In genomic region chr1:22030057-22030456, GRCh38 we compare ENCODE assay signal across 18 cellular contexts. TPM values are rescaled to one million over a fixed set of nuclear protein-coding genes. Genes with fewer than 3 reads are reported as not detected.
A peak's percentile ranks its signal among the peaks of the same experiment; 100 is the strongest.
DNase-seq lines count a peak whose midpoint lies in the region; ATAC-seq and TF ChIP-seq lines count a peak whose summit lies in the region.
"Had no signal": no experiment of that assay in that cellular context is flagged by ENCODE, and none has a peak within 500 bp of the region (broad histone marks: within the 10 kb centered on the region; RNA-seq: fewer than 3 reads in every experiment).

No MANE protein-coding gene starts in this region.

- H3K79me1 ChIP-seq in mesendoderm (ENCODE audit: low read length): peaks cover 3% of the 10 kb centered on the region

- peaks cover 32% of the 10 kb centered on the region for H3K4me1 ChIP-seq in CD8-positive, alpha-beta T cell (ENCODE audit: insufficient read depth, low read length)
- H3K4me1 ChIP-seq in mesendoderm (ENCODE audit: control insufficient read depth, low read depth, low read length): no peaks in the 10 kb centered on the region

- H3K4me1 Mint-ChIP-seq in activated naive CD8-positive, alpha-beta T cell (ENCODE audit: low read depth): peaks cover 53% of the 10 kb centered on the region
- peaks cover 57% of the 10 kb centered on the region for H3K4me1 Mint-ChIP-seq in activated naive CD8-positive, alpha-beta T cell treated with anti-CD3 and anti-CD28 coated beads, Interleukin-2, amount 50 U/mL, for 24 hours
- H3K4me1 Mint-ChIP-seq in CD8-positive, alpha-beta T cell (ENCODE audit: low read depth): peaks cover 58% of the 10 kb centered on the region
- peaks cover 44% of the 10 kb centered on the region for H3K4me1 Mint-ChIP-seq in dendritic cell treated with granulocyte-macrophage colony-stimulating factor and Interleukin-4, amounts not matched to agents 40 ng/mL and 50 ng/mL, for 4 days (ENCODE audit: low read depth)
- peaks cover 26% of the 10 kb centered on the region for H3K4me1 Mint-ChIP-seq in stimulated activated effector memory CD8-positive, alpha-beta T cell treated with anti-CD3 and anti-CD28 coated beads, Interleukin-12 subunit alpha, Interleukin-12 subunit beta, amount 100 ng/mL, for 72 hours
- peaks cover 39% of the 10 kb centered on the region for H3K4me1 Mint-ChIP-seq in stimulated activated memory B cell treated with anti-CD40 and anti-IgM and Interleukin-4, amounts not matched to agents 10 μg/mL and 1 μg/mL and 100 μg/mL, for 72 hours

- no peak overlapping the region for H2AK5ac ChIP-seq in mesendoderm (ENCODE audit: low read length)

- H3K18ac ChIP-seq in mesendoderm (ENCODE audit: low read length): no peak overlapping the region

- no peaks in the 10 kb centered on the region for H3K27me3 Mint-ChIP-seq in activated naive CD8-positive, alpha-beta T cell
- no peaks in the 10 kb centered on the region for H3K27me3 Mint-ChIP-seq in activated naive CD8-positive, alpha-beta T cell treated with anti-CD3 and anti-CD28 coated beads, Interleukin-2, amount 50 U/mL, for 24 hours
- no peaks in the 10 kb centered on the region for H3K27me3 Mint-ChIP-seq in CD8-positive, alpha-beta T cell (ENCODE audit: low read depth)
- no peaks in the 10 kb centered on the region for H3K27me3 Mint-ChIP-seq in dendritic cell treated with granulocyte-macrophage colony-stimulating factor and Interleukin-4, amounts not matched to agents 40 ng/mL and 50 ng/mL, for 4 days
- H3K27me3 Mint-ChIP-seq in stimulated activated memory B cell treated with anti-CD40 and anti-IgM and Interleukin-4, amounts not matched to agents 10 μg/mL and 1 μg/mL and 100 μg/mL, for 72 hours: no peaks in the 10 kb centered on the region
- H3K27me3 Mint-ChIP-seq: CD8-positive, alpha-beta memory T cell had no signal

- POLR2A ChIA-PET in CD8-positive, alpha-beta T cell (lab: Charles Lee): interaction anchor here (2.3 kb wide), 1 partner anchor 10 kb away, joined by 8 read pairs; no protein-coding TSS in a partner anchor

- no peak overlapping the region for H3K9ac ChIP-seq in mesendoderm (ENCODE audit: low read length)

- peak overlapping the region; percentile 67 for H3K27ac Mint-ChIP-seq in activated naive CD8-positive, alpha-beta T cell
- no peak overlapping the region for H3K27ac Mint-ChIP-seq in activated naive CD8-positive, alpha-beta T cell treated with anti-CD3 and anti-CD28 coated beads, Interleukin-2, amount 50 U/mL, for 24 hours
- peak overlapping the region; percentile 62 for H3K27ac Mint-ChIP-seq in CD8-positive, alpha-beta T cell
- peak overlapping the region; percentile 92 for H3K27ac Mint-ChIP-seq in dendritic cell treated with granulocyte-macrophage colony-stimulating factor and Interleukin-4, amounts not matched to agents 40 ng/mL and 50 ng/mL, for 4 days
- peak overlapping the region; percentile 56 for H3K27ac Mint-ChIP-seq in stimulated activated effector memory CD8-positive, alpha-beta T cell treated with anti-CD3 and anti-CD28 coated beads, Interleukin-12 subunit alpha, Interleukin-12 subunit beta, amount 100 ng/mL, for 72 hours
- no peak overlapping the region for H3K27ac Mint-ChIP-seq in stimulated activated memory B cell treated with anti-CD40 and anti-IgM and Interleukin-4, amounts not matched to agents 10 μg/mL and 1 μg/mL and 100 μg/mL, for 72 hours
- H3K27ac Mint-ChIP-seq: HFFc6 had no signal

- intact Hi-C loops in CD8-positive, alpha-beta T cell (cut with DNase I, micrococcal nuclease): no loop called here
- intact Hi-C loops in dendritic cell treated with granulocyte-macrophage colony-stimulating factor and Interleukin-4, amounts not matched to agents 40 ng/mL and 50 ng/mL, for 4 days (cut with micrococcal nuclease): no loop called here

- CTCF ChIA-PET in CD8-positive, alpha-beta T cell (lab: Charles Lee): interaction anchor here (1.9 kb wide), 1 partner anchor 10 kb away, joined by 9 read pairs; no protein-coding TSS in a partner anchor

- no peak overlapping the region for H2BK15ac ChIP-seq in mesendoderm (replicated peaks; ENCODE audit: low read depth)

- no peaks in the 10 kb centered on the region for H3K9me3 ChIP-seq in CD8-positive, alpha-beta T cell (ENCODE audit: low read length)

- no peak overlapping the region for H2BK120ac ChIP-seq in mesendoderm (ENCODE audit: low read depth, low read length)

- H3K79me2 ChIP-seq in mesendoderm (ENCODE audit: control insufficient read depth, insufficient read depth, low read length): no peaks in the 10 kb centered on the region

- DNase-seq in activated naive CD8-positive, alpha-beta T cell treated with anti-CD3 and anti-CD28 coated beads, Interleukin-2, amount 50 U/mL, for 24 hours: no peak
- no peak for DNase-seq in CD8-positive, alpha-beta T cell
- DNase-seq in stimulated activated effector memory CD8-positive, alpha-beta T cell treated with anti-CD3 and anti-CD28 coated beads, Interleukin-12 subunit alpha, Interleukin-12 subunit beta, amount 100 ng/mL, for 72 hours (ENCODE audit: low spot score in 2 of 2): no peak
- DNase-seq in NCI-H1436 (lab: John Stamatoyannopoulos, UW) (no peak), mesendoderm (no peak)
- DNase-seq: CD8-positive, alpha-beta memory T cell; DMS79; HFFc6; NCI-H1105; NCI-H1694 treated with DMSO at 0.1 percent for 48 hours; NCI-H2107; NCI-H2227 treated with DMSO at 0.1 percent for 48 hours; NCI-H524; PC-9 had no signal

- H3K9me3 Mint-ChIP-seq in activated naive CD8-positive, alpha-beta T cell (ENCODE audit: low read depth): no peaks in the 10 kb centered on the region
- no peaks in the 10 kb centered on the region for H3K9me3 Mint-ChIP-seq in activated naive CD8-positive, alpha-beta T cell treated with anti-CD3 and anti-CD28 coated beads, Interleukin-2, amount 50 U/mL, for 24 hours
- H3K9me3 Mint-ChIP-seq in CD8-positive, alpha-beta T cell: no peaks in the 10 kb centered on the region
- H3K9me3 Mint-ChIP-seq in dendritic cell treated with granulocyte-macrophage colony-stimulating factor and Interleukin-4, amounts not matched to agents 40 ng/mL and 50 ng/mL, for 4 days: no peaks in the 10 kb centered on the region
- no peaks in the 10 kb centered on the region for H3K9me3 Mint-ChIP-seq in stimulated activated effector memory CD8-positive, alpha-beta T cell treated with anti-CD3 and anti-CD28 coated beads, Interleukin-12 subunit alpha, Interleukin-12 subunit beta, amount 100 ng/mL, for 72 hours
- H3K9me3 Mint-ChIP-seq in stimulated activated memory B cell treated with anti-CD40 and anti-IgM and Interleukin-4, amounts not matched to agents 10 μg/mL and 1 μg/mL and 100 μg/mL, for 72 hours: no peaks in the 10 kb centered on the region
- H3K9me3 Mint-ChIP-seq: CD8-positive, alpha-beta memory T cell; HFFc6 had no signal

- no CpG with 5 or more reads among the region's 4 CpGs for WGBS in mesendoderm (ENCODE audit: extremely low coverage, insufficient coverage, low lambda C conversion rate)

- H3K36me3 Mint-ChIP-seq in activated naive CD8-positive, alpha-beta T cell: peaks cover 5% of the 10 kb centered on the region
- H3K36me3 Mint-ChIP-seq in activated naive CD8-positive, alpha-beta T cell treated with anti-CD3 and anti-CD28 coated beads, Interleukin-2, amount 50 U/mL, for 24 hours (ENCODE audit: low read depth): peaks cover 1% of the 10 kb centered on the region
- H3K36me3 Mint-ChIP-seq in CD8-positive, alpha-beta T cell: peaks cover 31% of the 10 kb centered on the region
- H3K36me3 Mint-ChIP-seq in dendritic cell treated with granulocyte-macrophage colony-stimulating factor and Interleukin-4, amounts not matched to agents 40 ng/mL and 50 ng/mL, for 4 days (ENCODE audit: low read depth): peaks cover 18% of the 10 kb centered on the region
- H3K36me3 Mint-ChIP-seq in stimulated activated effector memory CD8-positive, alpha-beta T cell treated with anti-CD3 and anti-CD28 coated beads, Interleukin-12 subunit alpha, Interleukin-12 subunit beta, amount 100 ng/mL, for 72 hours: peaks cover 33% of the 10 kb centered on the region
- H3K36me3 Mint-ChIP-seq in stimulated activated memory B cell treated with anti-CD40 and anti-IgM and Interleukin-4, amounts not matched to agents 10 μg/mL and 1 μg/mL and 100 μg/mL, for 72 hours: peaks cover 5% of the 10 kb centered on the region

- H4K5ac ChIP-seq in mesendoderm (ENCODE audit: low read length): no peak overlapping the region

- H3K23ac ChIP-seq in mesendoderm (ENCODE audit: low read length): no peak overlapping the region

- H3K4me3 Mint-ChIP-seq in activated naive CD8-positive, alpha-beta T cell: no peak overlapping the region
- H3K4me3 Mint-ChIP-seq in activated naive CD8-positive, alpha-beta T cell treated with anti-CD3 and anti-CD28 coated beads, Interleukin-2, amount 50 U/mL, for 24 hours: no peak overlapping the region
- no peak overlapping the region for H3K4me3 Mint-ChIP-seq in CD8-positive, alpha-beta T cell
- no peak overlapping the region for H3K4me3 Mint-ChIP-seq in dendritic cell treated with granulocyte-macrophage colony-stimulating factor and Interleukin-4, amounts not matched to agents 40 ng/mL and 50 ng/mL, for 4 days
- no peak overlapping the region for H3K4me3 Mint-ChIP-seq in stimulated activated effector memory CD8-positive, alpha-beta T cell treated with anti-CD3 and anti-CD28 coated beads, Interleukin-12 subunit alpha, Interleukin-12 subunit beta, amount 100 ng/mL, for 72 hours
- H3K4me3 Mint-ChIP-seq in stimulated activated memory B cell treated with anti-CD40 and anti-IgM and Interleukin-4, amounts not matched to agents 10 μg/mL and 1 μg/mL and 100 μg/mL, for 72 hours: no peak overlapping the region
- H3K4me3 Mint-ChIP-seq: HFFc6 had no signal

- ATAC-seq in activated naive CD8-positive, alpha-beta T cell treated with anti-CD3 and anti-CD28 coated beads, Interleukin-2, amount 50 U/mL, for 24 hours: no peak
- ATAC-seq in CD8-positive, alpha-beta T cell: no peak
- no peak for ATAC-seq in stimulated activated effector memory CD8-positive, alpha-beta T cell treated with anti-CD3 and anti-CD28 coated beads, Interleukin-12 subunit alpha, Interleukin-12 subunit beta, amount 100 ng/mL, for 72 hours
- no peak for ATAC-seq in stimulated activated memory B cell treated with anti-CD40 and anti-IgM and Interleukin-4, amounts not matched to agents 10 μg/mL and 1 μg/mL and 100 μg/mL, for 72 hours

- H3K4me2 ChIP-seq in mesendoderm (ENCODE audit: low read length): no peak overlapping the region
- H3K4me2 ChIP-seq: PC-9 had no signal

- H3K4ac ChIP-seq in mesendoderm (ENCODE audit: low read depth, low read length): no peak overlapping the region

- H4K8ac ChIP-seq in mesendoderm (ENCODE audit: low read depth, low read length): no peak overlapping the region

- no peak overlapping the region for H3K4me3 ChIP-seq in CD8-positive, alpha-beta T cell (ENCODE audit: low read depth, low read length)
- H3K4me3 ChIP-seq in mesendoderm (ENCODE audit: low read length): no peak overlapping the region
- H3K4me3 ChIP-seq: PC-9 had no signal

- no peaks in the 10 kb centered on the region for H3K27me3 ChIP-seq in CD8-positive, alpha-beta T cell (ENCODE audit: insufficient read depth, low read length)
- no peaks in the 10 kb centered on the region for H3K27me3 ChIP-seq in mesendoderm (ENCODE audit: insufficient read depth, low read length, poor library complexity)

- H3K27ac ChIP-seq in CD8-positive, alpha-beta T cell (ENCODE audit: low read depth, low read length): no peak overlapping the region
- no peak overlapping the region for H3K27ac ChIP-seq in mesendoderm (ENCODE audit: low read depth, low read length)
- H3K27ac ChIP-seq: PC-9 had no signal

- no peak for TF ChIP-seq CTCF in CD8-positive, alpha-beta T cell (IDR thresholded peaks at IDR 0.05)

- no peaks in the 10 kb centered on the region for H3K36me3 ChIP-seq in CD8-positive, alpha-beta T cell (ENCODE audit: insufficient read depth, low read length)
- peaks cover 3% of the 10 kb centered on the region for H3K36me3 ChIP-seq in mesendoderm (ENCODE audit: control insufficient read depth, insufficient read depth, low read length)

- no peak overlapping the region for H3K56ac ChIP-seq in mesendoderm (ENCODE audit: low read length)

- no peak overlapping the region for H2BK5ac ChIP-seq in mesendoderm (ENCODE audit: low read length)

RNA-seq across cellular contexts. Expression of gene CDC42, which starts 22.5 kb away (rescaled TPM):
- 100 to 1,000 TPM; 327 to 377 TPM for total RNA-seq in CD8-positive, alpha-beta T cell
- 248 TPM for polyA plus RNA-seq in mesendoderm (2013, experiment 1 of 2)
- 248 TPM for polyA plus RNA-seq in mesendoderm (2013, experiment 2 of 2)

RNA-seq across cellular contexts. Expression of gene CELA3A, which starts 28.6 kb away (rescaled TPM):
- total RNA-seq in CD8-positive, alpha-beta T cell: not detected
- not detected for polyA plus RNA-seq in mesendoderm (2013, experiment 1 of 2)
- polyA plus RNA-seq in mesendoderm (2013, experiment 2 of 2): not detected
- total RNA-seq: CD8-positive, alpha-beta memory T cell; HFFc6; LHCN-M2; PC-9 had no signal
- polyA plus RNA-seq: CD8-positive, alpha-beta memory T cell had no signal

RNA-seq across cellular contexts. Expression of gene CELA3B, which starts 53.2 kb away (rescaled TPM):
- total RNA-seq in CD8-positive, alpha-beta T cell: not detected
- polyA plus RNA-seq in mesendoderm (2013, experiment 1 of 2): not detected
- not detected for polyA plus RNA-seq in mesendoderm (2013, experiment 2 of 2)
- total RNA-seq: CD8-positive, alpha-beta memory T cell; HFFc6; LHCN-M2; PC-9 had no signal
- polyA plus RNA-seq: CD8-positive, alpha-beta memory T cell had no signal

Comparison
In these comparisons a context has a peak if more than half of its experiments do, and no peak if none do; other contexts are left out.
1. H3K27ac Mint-ChIP-seq: peak in activated naive CD8-positive, alpha-beta T cell (single experiment), CD8-positive, alpha-beta T cell (single experiment), dendritic cell treated with granulocyte-macrophage colony-stimulating factor and Interleukin-4, amounts not matched to agents 40 ng/mL and 50 ng/mL, for 4 days (single experiment) and stimulated activated effector memory CD8-positive, alpha-beta T cell treated with anti-CD3 and anti-CD28 coated beads, Interleukin-12 subunit alpha, Interleukin-12 subunit beta, amount 100 ng/mL, for 72 hours (single experiment); none in activated naive CD8-positive, alpha-beta T cell treated with anti-CD3 and anti-CD28 coated beads, Interleukin-2, amount 50 U/mL, for 24 hours (single experiment) and stimulated activated memory B cell treated with anti-CD40 and anti-IgM and Interleukin-4, amounts not matched to agents 10 μg/mL and 1 μg/mL and 100 μg/mL, for 72 hours (single experiment).